8 cellular contexts compared by ENCODE assay signal in the genomic region with DNA sequence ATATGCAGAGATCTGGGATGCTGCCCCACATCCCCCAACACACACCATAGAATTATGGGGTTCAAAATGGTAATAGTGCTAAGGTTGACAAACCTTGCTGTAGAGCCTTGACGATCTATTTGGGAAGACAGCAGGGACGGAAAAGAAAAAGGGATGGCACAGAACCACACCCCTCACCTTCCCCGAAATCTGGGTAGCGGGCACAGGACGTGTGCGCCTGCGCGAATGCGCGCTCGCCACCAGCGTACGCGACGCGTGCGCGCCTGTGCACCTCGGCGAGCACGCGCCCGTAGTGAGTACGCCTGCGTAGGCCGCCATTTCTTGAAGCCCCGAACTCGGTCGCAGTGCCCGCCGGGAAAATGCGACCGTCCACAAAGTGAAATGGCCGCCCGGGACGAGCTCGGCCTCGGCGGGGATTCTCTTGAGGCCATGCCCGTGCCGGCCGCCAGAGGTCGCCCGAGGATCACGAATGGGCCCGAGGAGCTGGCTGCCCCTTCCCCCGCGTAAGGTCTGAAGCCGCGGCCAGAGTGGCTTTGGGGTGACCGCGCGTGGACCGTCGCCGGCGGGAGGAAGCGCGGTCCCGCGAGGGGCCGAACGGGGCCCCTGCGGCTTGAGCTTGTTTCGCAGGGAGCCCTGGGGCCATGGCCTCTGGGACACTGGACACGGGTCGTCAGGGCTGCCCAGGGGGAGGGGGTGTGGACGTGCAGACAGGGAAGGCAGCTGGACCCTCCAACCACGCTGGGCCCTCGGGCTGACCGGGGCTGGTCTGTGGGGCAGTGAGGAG. TPM values are rescaled to one million over a fixed set of nuclear protein-coding genes. Genes with fewer than 3 reads are reported as not detected.
A peak's percentile ranks its signal among the peaks of the same experiment; 100 is the strongest.
DNase-seq lines count a peak whose midpoint lies in the region; ATAC-seq, FAIRE-seq and TF ChIP-seq lines count a peak whose summit lies in the region.

No MANE protein-coding gene starts in this region.

- H3K4me3 Mint-ChIP-seq in nephron, result peak overlapping the region; percentile 90 to 94 (median 92)
- peak overlapping the region; percentile 91 for H3K4me3 Mint-ChIP-seq in stimulated activated naive CD8-positive, alpha-beta T cell treated with anti-CD3 and anti-CD28 coated beads, Interleukin-15, Interleukin-2, amounts not matched to agents 100 ng/mL and 50 ng/mL, for 24 hours

- H3K27ac Mint-ChIP-seq in nephron, result peak overlapping the region; percentile 76 to 88 (median 77)
- H3K27ac Mint-ChIP-seq in stimulated activated naive CD8-positive, alpha-beta T cell treated with anti-CD3 and anti-CD28 coated beads, Interleukin-15, Interleukin-2, amounts not matched to agents 100 ng/mL and 50 ng/mL, for 24 hours, result peak overlapping the region; percentile 81

- H3K27ac ChIP-seq in RWPE2 (ENCODE audit: poor library complexity, severe bottlenecking), result peak overlapping the region; percentile 45

- H3K36me3 Mint-ChIP-seq in nephron (ENCODE audit: low read depth), result peaks cover 3% of the 10 kb centered on the region
- H3K36me3 Mint-ChIP-seq in stimulated activated naive CD8-positive, alpha-beta T cell treated with anti-CD3 and anti-CD28 coated beads, Interleukin-15, Interleukin-2, amounts not matched to agents 100 ng/mL and 50 ng/mL, for 24 hours (ENCODE audit: low read depth), result no peaks in the 10 kb centered on the region

- peak; percentile 97 for FAIRE-seq in G401.6 (lab: Jason Lieb, UNC)

- peaks cover 24% of the 10 kb centered on the region for H3K9me3 Mint-ChIP-seq in nephron
- H3K9me3 Mint-ChIP-seq in stimulated activated naive CD8-positive, alpha-beta T cell treated with anti-CD3 and anti-CD28 coated beads, Interleukin-15, Interleukin-2, amounts not matched to agents 100 ng/mL and 50 ng/mL, for 24 hours, result no peaks in the 10 kb centered on the region

- peak; percentile 81 for TF ChIP-seq CTCF in RWPE2 (IDR thresholded peaks at IDR 0.05; ENCODE audit: poor library complexity, severe bottlenecking)
- TF ChIP-seq CTCF in fibroblast of the aortic adventitia (IDR thresholded peaks at IDR 0.05; ENCODE audit: insufficient read depth, low read length), result peak; percentile 70
- TF ChIP-seq CTCF in nephron (IDR thresholded peaks at IDR 0.05; ENCODE audit: unreplicated experiment in 3 of 3), result peak; percentile 65 to 78 (median 70)

- ATAC-seq in RWPE2 (ENCODE audit: low read depth), result peak; percentile 88

- DNase-seq in H7, result peak; percentile 95
- DNase-seq in LoVo (ENCODE audit: low spot score), result peak; percentile 87
- DNase-seq in RWPE2 (ENCODE audit: low spot score), result peak; percentile 83
- peak; percentile 96 for DNase-seq in activated effector memory CD4-positive, alpha-beta T cell treated with anti-CD3 and anti-CD28 coated beads, Interleukin-2, amount 50 U/mL, for 16 hours
- peak; percentile 89 for DNase-seq in fibroblast of the aortic adventitia (ENCODE audit: low read depth)

- H3K9me3 ChIP-seq in RWPE2 (ENCODE audit: severe bottlenecking), result no peaks in the 10 kb centered on the region

- peaks cover 2% of the 10 kb centered on the region for H3K27me3 Mint-ChIP-seq in nephron (ENCODE audit: low read depth)
- H3K27me3 Mint-ChIP-seq in stimulated activated naive CD8-positive, alpha-beta T cell treated with anti-CD3 and anti-CD28 coated beads, Interleukin-15, Interleukin-2, amounts not matched to agents 100 ng/mL and 50 ng/mL, for 24 hours, result no peaks in the 10 kb centered on the region

- peaks cover 9% of the 10 kb centered on the region for H3K4me1 Mint-ChIP-seq in nephron
- peaks cover 15% of the 10 kb centered on the region for H3K4me1 Mint-ChIP-seq in stimulated activated naive CD8-positive, alpha-beta T cell treated with anti-CD3 and anti-CD28 coated beads, Interleukin-15, Interleukin-2, amounts not matched to agents 100 ng/mL and 50 ng/mL, for 24 hours (ENCODE audit: low read depth)

- H3K4me1 ChIP-seq in RWPE2 (ENCODE audit: insufficient read depth, poor library complexity, severe bottlenecking), result no peaks in the 10 kb centered on the region

- H3K4me3 ChIP-seq in H7 (ENCODE audit: insufficient read depth, low read depth, low read length), result peak overlapping the region; percentile 49
- peak overlapping the region; percentile 51 for H3K4me3 ChIP-seq in RWPE2 (ENCODE audit: severe bottlenecking)
- peak overlapping the region; percentile 77 for H3K4me3 ChIP-seq in fibroblast of the aortic adventitia (ENCODE audit: low read depth, low read length)

- no peaks in the 10 kb centered on the region for H3K27me3 ChIP-seq in H7 (ENCODE audit: control insufficient read depth, insufficient read depth, low read length)
- no peaks in the 10 kb centered on the region for H3K27me3 ChIP-seq in RWPE2 (ENCODE audit: insufficient read depth, poor library complexity, severe bottlenecking)

- H3K36me3 ChIP-seq in H7 (replicated peaks; ENCODE audit: control insufficient read depth, insufficient read depth, low read length) (no peaks in the 10 kb centered on the region), RWPE2 (ENCODE audit: low read depth) (peaks cover 27% of the 10 kb centered on the region)

RNA-seq across cellular contexts. Expression of a gene that starts 43.7 kb away (rescaled TPM):
- 7.0 and 7.8 TPM in 2 replicates for total RNA-seq in H7 (2014; rRNA removed; shearing (Covaris generic))
- total RNA-seq in fibroblast of the aortic adventitia (ENCODE audit: low replicate concordance), result 1.1 and 4.7 TPM in 2 replicates

RNA-seq across cellular contexts. Expression of a gene that starts 52.4 kb away (rescaled TPM):
- 0.22 TPM in 1 of 2 replicates, not detected in the other for total RNA-seq in H7 (2014; rRNA removed; shearing (Covaris generic))
- total RNA-seq in fibroblast of the aortic adventitia (ENCODE audit: low replicate concordance), result not detected in 2 replicates

Comparison
In these comparisons a context has a peak if more than half of its experiments do, and no peak if none do; other contexts are left out.
1. Peak in every context shown above with its lines: DNase-seq, ATAC-seq, H3K4me3 ChIP-seq and H3K27ac ChIP-seq.